In the genomic region with DNA sequence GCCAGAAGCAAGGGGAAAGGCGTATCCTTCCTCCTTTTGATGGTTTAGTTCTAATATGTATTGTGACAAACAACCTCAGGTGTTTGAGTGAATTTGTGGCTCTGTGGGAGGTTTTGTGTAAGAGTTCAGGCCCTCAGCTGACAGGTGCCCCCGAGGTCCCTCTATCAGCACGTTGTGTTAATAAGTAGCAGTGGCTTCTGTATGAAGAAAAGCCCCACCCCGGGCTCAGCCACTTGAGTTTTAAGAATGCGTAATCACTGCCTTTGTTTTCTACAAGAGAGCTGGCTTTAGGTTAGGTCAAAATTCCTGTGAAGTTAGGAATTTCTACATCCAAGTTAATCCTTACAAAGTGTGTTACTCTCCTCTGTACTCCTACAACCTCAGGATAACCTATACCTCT, we compare ENCODE assay signal across 16 cellular contexts.
"Had no signal": no experiment of that assay in that cellular context is flagged by ENCODE, and none has a peak within 500 bp of the region (broad histone marks: within the 10 kb centered on the region; RNA-seq: fewer than 3 reads in every experiment).

No MANE protein-coding gene starts in this region.

- H3K9me3 Mint-ChIP-seq: activated naive CD8-positive, alpha-beta T cell treated with anti-CD3 and anti-CD28 coated beads for 36 hours; T-helper 1 cell treated with Interleukin-12 subunit alpha and Interleukin-12 subunit beta and Interleukin-4 antibody, amounts not matched to agents 30 μg/mL and 1 μg/mL, for 36 hours had no signal

- H3K36me3 Mint-ChIP-seq: activated naive CD8-positive, alpha-beta T cell treated with anti-CD3 and anti-CD28 coated beads for 36 hours had no signal

- H3K27me3 ChIP-seq: cardiac muscle cell, heart right ventricle, tibial nerve had no signal

- H3K4me1 ChIP-seq: esophagus squamous epithelium, lower lobe of right lung, tibial nerve had no signal

- ATAC-seq: stimulated activated naive CD8-positive, alpha-beta T cell treated with anti-CD3 and anti-CD28 coated beads, Interleukin-15, Interleukin-2, amounts not matched to agents 100 U/mL and 50 U/mL, for 24 hours had no signal

- H3K4me3 Mint-ChIP-seq: activated naive CD8-positive, alpha-beta T cell treated with anti-CD3 and anti-CD28 coated beads for 36 hours; nephron; T-helper 1 cell treated with Interleukin-12 subunit alpha and Interleukin-12 subunit beta and Interleukin-4 antibody, amounts not matched to agents 30 μg/mL and 1 μg/mL, for 36 hours had no signal

- H3K36me3 ChIP-seq: cardiac muscle cell, esophagus squamous epithelium, heart right ventricle, lower lobe of right lung, tibial nerve had no signal

- H3K4me3 ChIP-seq: cardiac muscle cell, esophagus squamous epithelium, heart right ventricle, lower lobe of right lung, tibial nerve had no signal

- DNase-seq: activated CD4-positive, alpha-beta T cell treated with anti-CD3 and anti-CD28 coated beads, Interleukin-2, amount 50 U/mL, for 48 hours; activated CD4-positive, CD25-positive, alpha-beta regulatory T cell treated with anti-CD3 and anti-CD28 coated beads, Interleukin-2, amount 50 U/mL, for 72 hours; activated naive CD4-positive, alpha-beta T cell; activated naive CD8-positive, alpha-beta T cell treated with anti-CD3 and anti-CD28 coated beads for 36 hours; amniotic stem cell; dermis blood vessel endothelial cell; effector memory CD4-positive, alpha-beta T cell; esophagus squamous epithelium; lower lobe of right lung; stimulated activated CD4-positive, alpha-beta T cell treated with anti-CD3 and anti-CD28 coated beads, Interleukin-2, amount 100 ng/mL, for 24 hours; stimulated activated naive CD8-positive, alpha-beta T cell treated with anti-CD3 and anti-CD28 coated beads, Interleukin-15, Interleukin-2, amounts not matched to agents 100 U/mL and 50 U/mL, for 24 hours had no signal

- H3K27ac Mint-ChIP-seq: activated naive CD8-positive, alpha-beta T cell treated with anti-CD3 and anti-CD28 coated beads for 36 hours; T-helper 1 cell treated with Interleukin-12 subunit alpha and Interleukin-12 subunit beta and Interleukin-4 antibody, amounts not matched to agents 30 μg/mL and 1 μg/mL, for 36 hours had no signal

- H3K9me3 ChIP-seq: esophagus squamous epithelium, lower lobe of right lung, tibial nerve had no signal

- H3K4me1 Mint-ChIP-seq: activated naive CD8-positive, alpha-beta T cell treated with anti-CD3 and anti-CD28 coated beads for 36 hours had no signal

- H3K27ac ChIP-seq: cardiac muscle cell, esophagus squamous epithelium, lower lobe of right lung, tibial nerve had no signal
